7 cellular contexts compared by ENCODE assay signal in the genomic region with DNA sequence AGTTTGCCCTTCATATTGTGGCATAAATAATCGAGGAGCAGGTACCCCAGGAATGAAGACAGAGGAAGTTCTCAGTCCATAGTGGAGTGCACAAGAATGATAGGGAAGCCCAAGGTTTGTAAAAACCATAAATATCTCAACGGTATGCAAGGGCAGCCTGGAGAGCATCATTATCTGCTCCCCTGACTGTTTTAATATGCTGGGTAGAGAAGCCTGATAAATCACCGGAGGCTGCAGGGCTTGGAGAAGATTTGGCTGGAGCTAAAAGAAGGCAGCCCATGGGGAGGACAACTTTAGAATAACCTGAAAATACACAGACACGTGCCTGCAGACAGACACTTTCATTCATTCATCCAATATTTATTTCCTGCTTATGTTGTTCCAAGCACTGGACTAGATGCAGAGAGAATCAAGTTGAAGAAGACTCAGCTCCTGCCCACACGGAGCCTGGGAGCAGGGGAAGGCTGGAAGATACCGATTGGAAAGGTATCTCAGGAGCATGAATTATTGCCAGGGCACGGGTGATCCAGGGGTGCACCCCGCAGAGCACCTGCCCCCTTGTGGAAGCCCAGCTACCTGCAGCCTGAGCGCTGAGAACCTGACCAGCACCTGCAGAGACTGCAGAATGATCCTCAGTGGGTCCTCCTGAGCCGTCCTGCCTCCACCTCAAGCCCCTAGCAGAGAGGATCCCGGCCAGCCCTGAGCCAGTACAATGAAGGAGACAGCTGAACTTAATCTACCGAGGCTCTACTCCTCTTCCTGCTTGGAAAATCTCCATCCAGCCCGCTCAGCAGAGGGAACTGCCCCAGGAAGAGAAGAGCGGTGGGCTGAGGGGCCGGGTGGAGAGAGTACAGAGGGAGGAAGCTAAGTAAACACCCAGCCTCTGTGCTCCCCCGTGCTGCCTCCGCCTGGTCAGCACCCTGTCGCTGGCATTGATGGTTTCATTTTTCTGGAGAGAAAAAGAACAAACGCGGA.
DNase-seq lines count a peak whose midpoint lies in the region; ATAC-seq, FAIRE-seq and TF ChIP-seq lines count a peak whose summit lies in the region.

No MANE protein-coding gene starts in this region.

- H3K4me3 ChIP-seq in hepatocyte: no peak overlapping the region

- no peak overlapping the region for H3K27ac Mint-ChIP-seq in activated naive CD4-positive, alpha-beta T cell treated with anti-CD3 and anti-CD28 coated beads, Interleukin-2, amount 10 ng/mL, durations not matched to agents 7 days and 5 days

- H3K79me2 ChIP-seq in hepatocyte: no peaks in the 10 kb centered on the region

- no peak overlapping the region for H3K4me3 Mint-ChIP-seq in activated naive CD4-positive, alpha-beta T cell treated with anti-CD3 and anti-CD28 coated beads, Interleukin-2, amount 10 ng/mL, durations not matched to agents 7 days and 5 days

- no peak overlapping the region for H3K27ac ChIP-seq in hepatocyte

- peak; percentile 61 for DNase-seq in GM12892 (ENCODE audit: insufficient read length)
- DNase-seq in SHP77 (lab: John Stamatoyannopoulos, UW): peak; percentile 70 to 76
- peak; percentile 80 for DNase-seq in activated naive CD4-positive, alpha-beta T cell treated with anti-CD3 and anti-CD28 coated beads, Interleukin-2, amount 10 ng/mL, durations not matched to agents 7 days and 5 days
- peak; percentile 76 for DNase-seq in hepatocyte (ENCODE audit: low spot score)
- peak; percentile 54 for DNase-seq in stimulated activated CD4-positive, alpha-beta T cell treated with anti-CD3 and anti-CD28 coated beads, Interleukin-1b, Interleukin-23, amount 100 ng/mL, for 48 hours
- DNase-seq in DMS79 (lab: John Stamatoyannopoulos, UW): no peak

- H4K20me1 ChIP-seq in hepatocyte (ENCODE audit: insufficient read depth, poor library complexity, severe bottlenecking): no peaks in the 10 kb centered on the region

- no peaks in the 10 kb centered on the region for H3K4me1 Mint-ChIP-seq in activated naive CD4-positive, alpha-beta T cell treated with anti-CD3 and anti-CD28 coated beads, Interleukin-2, amount 10 ng/mL, durations not matched to agents 7 days and 5 days

- H3K9me3 ChIP-seq in hepatocyte (ENCODE audit: low read depth): no peaks in the 10 kb centered on the region

- no peak for FAIRE-seq in GM12892 (lab: Jason Lieb, UNC)

- no peak overlapping the region for H2AFZ ChIP-seq in hepatocyte

- peak; percentile 64 for TF ChIP-seq CTCF in hepatocyte (IDR thresholded peaks at IDR 0.05; ENCODE audit: poor library complexity)

- no peaks in the 10 kb centered on the region for H3K36me3 ChIP-seq in hepatocyte (replicated peaks; ENCODE audit: insufficient read depth, low read depth)

- CTCF ChIA-PET in activated naive CD4-positive, alpha-beta T cell treated with anti-CD3 and anti-CD28 coated beads, Interleukin-2, amount 10 ng/mL, durations not matched to agents 7 days and 5 days (lab: Charles Lee): interaction anchor here (0.6 to 3.6 kb wide), 6 partner anchors 11 to 581 kb away, joined by 3 to 27 read pairs (median 3); no protein-coding TSS in a partner anchor

- no peaks in the 10 kb centered on the region for H3K27me3 ChIP-seq in hepatocyte

- H3K9me2 ChIP-seq in hepatocyte (replicated peaks; ENCODE audit: insufficient read depth): no peaks in the 10 kb centered on the region

- no peaks in the 10 kb centered on the region for H3K4me1 ChIP-seq in hepatocyte (ENCODE audit: insufficient read depth)

- peak; percentile 72 for ATAC-seq in HG03442 (IDR thresholded peaks at IDR 0.05; ENCODE audit: unreplicated experiment)

- H3K36me3 Mint-ChIP-seq in activated naive CD4-positive, alpha-beta T cell treated with anti-CD3 and anti-CD28 coated beads, Interleukin-2, amount 10 ng/mL, durations not matched to agents 7 days and 5 days: no peaks in the 10 kb centered on the region

- no peak for TF ChIP-seq POLR2A in GM12892 (IDR thresholded peaks at IDR 0.05; ENCODE audit: low read depth, low read length)

- 39% methylated on average over 20 of the region's 20 CpGs for WGBS in hepatocyte (ENCODE audit: low lambda C conversion rate, missing lambda C conversion rate)

- H3K27me3 Mint-ChIP-seq in activated naive CD4-positive, alpha-beta T cell treated with anti-CD3 and anti-CD28 coated beads, Interleukin-2, amount 10 ng/mL, durations not matched to agents 7 days and 5 days: peaks cover 31% of the 10 kb centered on the region

- H3K4me2 ChIP-seq in hepatocyte: no peak overlapping the region

- no peaks in the 10 kb centered on the region for H3K9me3 Mint-ChIP-seq in activated naive CD4-positive, alpha-beta T cell treated with anti-CD3 and anti-CD28 coated beads, Interleukin-2, amount 10 ng/mL, durations not matched to agents 7 days and 5 days
